ENCODE assay signal across 15 cellular contexts in the genomic region with DNA sequence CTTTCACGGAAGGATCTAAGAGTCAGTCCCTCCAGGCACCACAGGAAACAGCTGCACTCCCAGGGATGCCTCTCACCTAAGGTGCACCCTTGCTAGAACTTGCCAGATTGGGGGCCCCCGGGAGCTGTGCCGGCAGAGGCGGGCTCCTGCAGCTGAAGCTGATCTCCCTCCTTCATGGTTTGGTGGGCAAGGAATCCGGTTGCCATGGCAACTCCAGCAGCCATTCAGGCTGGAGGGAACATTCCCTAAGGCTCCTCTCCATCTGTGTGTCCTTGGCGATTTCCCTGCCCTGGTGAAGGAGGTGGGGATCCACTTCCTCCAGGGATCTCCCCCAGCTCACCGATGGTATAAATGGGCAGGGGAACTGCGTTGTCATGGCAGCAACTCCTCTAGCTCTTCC. TPM values are rescaled to one million over a fixed set of nuclear protein-coding genes. Genes with fewer than 3 reads are reported as not detected.
A peak's percentile ranks its signal among the peaks of the same experiment; 100 is the strongest.
DNase-seq lines count a peak whose midpoint lies in the region; TF ChIP-seq lines count a peak whose summit lies in the region.
"Had no signal": no experiment of that assay in that cellular context is flagged by ENCODE, and none has a peak within 500 bp of the region (broad histone marks: within the 10 kb centered on the region; RNA-seq: fewer than 3 reads in every experiment).

No MANE protein-coding gene starts in this region.

- no peak overlapping the region for H3K14ac ChIP-seq in trophoblast cell (ENCODE audit: low read length)

- H3K9me3 ChIP-seq in BLaER1, result peaks cover 5% of the 10 kb centered on the region
- no peaks in the 10 kb centered on the region for H3K9me3 ChIP-seq in trophoblast cell (ENCODE audit: insufficient read depth, low read depth, low read length)
- H3K9me3 ChIP-seq: esophagus squamous epithelium had no signal

- no CpG with 5 or more reads among the region's 8 CpGs for WGBS in trophoblast cell (ENCODE audit: extremely low coverage, insufficient coverage, insufficient read length)

- H2AK5ac ChIP-seq in trophoblast cell (ENCODE audit: low read length), result no peak overlapping the region

- H3K36me3 ChIP-seq in BLaER1, result no peaks in the 10 kb centered on the region
- no peaks in the 10 kb centered on the region for H3K36me3 ChIP-seq in kidney epithelial cell (ENCODE audit: control insufficient read depth, insufficient read depth, low read length)
- H3K36me3 ChIP-seq in trophoblast cell (ENCODE audit: control insufficient read depth in 1 of 2, insufficient read depth in 2 of 2, low read length in 2 of 2), result no peaks in the 10 kb centered on the region
- H3K36me3 ChIP-seq: esophagus squamous epithelium had no signal

- H3K9ac ChIP-seq in BLaER1, result no peak overlapping the region
- H3K9ac ChIP-seq in trophoblast cell (ENCODE audit: low read length), result no peak overlapping the region
- H3K9ac ChIP-seq: KMS-11 had no signal

- TF ChIP-seq CTCF in kidney epithelial cell (IDR thresholded peaks at IDR 0.05; ENCODE audit: insufficient read depth, low read length, poor library complexity, severe bottlenecking), result no peak
- no peak for TF ChIP-seq CTCF in foreskin fibroblast (IDR thresholded peaks at IDR 0.05; ENCODE audit: low read depth, low read length)

- no peak overlapping the region for H3K18ac ChIP-seq in trophoblast cell (ENCODE audit: low read length)

- H2BK120ac ChIP-seq in trophoblast cell (ENCODE audit: insufficient read depth, low read length, poor library complexity), result no peak overlapping the region

- H3K27ac ChIP-seq in BLaER1 (no peak overlapping the region), trophoblast cell (ENCODE audit: low read depth, low read length) (no peak overlapping the region)
- H3K27ac ChIP-seq: esophagus squamous epithelium, KMS-11, RWPE1 had no signal

- H3K4me1 ChIP-seq in BLaER1 (peaks cover 26% of the 10 kb centered on the region), trophoblast cell (ENCODE audit: control insufficient read depth in 1 of 2, insufficient read depth in 2 of 2, low read length in 2 of 2) (no peaks in the 10 kb centered on the region)
- H3K4me1 ChIP-seq: esophagus squamous epithelium had no signal

- H2BK12ac ChIP-seq in trophoblast cell (ENCODE audit: low read length), result no peak overlapping the region

- DNase-seq in NCI-H146 (lab: John Stamatoyannopoulos, UW) (peak; percentile 61), amygdala (lab: John Stamatoyannopoulos, UW) (peak in 32 of 56 donors; percentile 3 to 64 (median 20)), kidney epithelial cell (ENCODE audit: low read depth) (peak; percentile 4), trophoblast cell (no peak), SW480 (ENCODE audit: low spot score) (no peak), foreskin fibroblast (no peak), cortex of kidney (lab: John Stamatoyannopoulos, UW) (no peak)
- DNase-seq: activated CD4-positive, CD25-positive, alpha-beta regulatory T cell; esophagus squamous epithelium; naive B cell; NCI-H1436; T-helper 1 cell had no signal

- H3K79me1 ChIP-seq in trophoblast cell (ENCODE audit: low read length), result no peaks in the 10 kb centered on the region

- H3K4me3 ChIP-seq in BLaER1, result no peak overlapping the region
- no peak overlapping the region for H3K4me3 ChIP-seq in kidney epithelial cell (ENCODE audit: low read depth, low read length)
- H3K4me3 ChIP-seq in trophoblast cell (ENCODE audit: low read depth, low read length), result no peak overlapping the region
- no peak overlapping the region for H3K4me3 ChIP-seq in foreskin fibroblast (ENCODE audit: low read depth in 1 of 2, low read length in 2 of 2)
- H3K4me3 ChIP-seq: esophagus squamous epithelium had no signal

- H3K79me2 ChIP-seq in trophoblast cell (ENCODE audit: control insufficient read depth, insufficient read depth, low read length, poor library complexity), result no peaks in the 10 kb centered on the region

- H4K20me1 ChIP-seq in BLaER1, result no peaks in the 10 kb centered on the region

- H3K4me2 ChIP-seq in BLaER1 (peak overlapping the region; percentile 52), trophoblast cell (ENCODE audit: low read length) (no peak overlapping the region)
- H3K4me2 ChIP-seq: KMS-11 had no signal

- no peak overlapping the region for H4K91ac ChIP-seq in trophoblast cell (ENCODE audit: low read depth, low read length)

- no peak overlapping the region for H3K23ac ChIP-seq in trophoblast cell (ENCODE audit: low read length)

- no peak overlapping the region for H3K4ac ChIP-seq in trophoblast cell (ENCODE audit: low read depth, low read length)

- H2BK5ac ChIP-seq in trophoblast cell (ENCODE audit: low read depth, low read length, poor library complexity), result no peak overlapping the region

- H4K8ac ChIP-seq in trophoblast cell (ENCODE audit: low read depth, low read length), result no peak overlapping the region

- H4K12ac ChIP-seq in trophoblast cell (ENCODE audit: low read depth, low read length), result no peak overlapping the region

- no peak overlapping the region for H2AFZ ChIP-seq in trophoblast cell (ENCODE audit: insufficient read depth, low read length, poor library complexity)

- H3K27me3 ChIP-seq in BLaER1, result no peaks in the 10 kb centered on the region
- no peaks in the 10 kb centered on the region for H3K27me3 ChIP-seq in kidney epithelial cell (ENCODE audit: control insufficient read depth, insufficient read depth, low read length)
- no peaks in the 10 kb centered on the region for H3K27me3 ChIP-seq in trophoblast cell (ENCODE audit: insufficient read depth, low read length)

RNA-seq across cellular contexts. Expression of gene GPR158, which starts 49.6 kb away (rescaled TPM):
- not detected in 2 replicates for total RNA-seq in kidney epithelial cell
- 0.08 and 0.10 TPM in 2 replicates for polyA plus RNA-seq in trophoblast cell (2013)
- total RNA-seq: esophagus squamous epithelium had no signal

Comparison
In these comparisons a context has a peak if more than half of its experiments do, and no peak if none do; other contexts are left out.
1. DNase-seq: peak in NCI-H146 (single experiment), amygdala (32 of 56) and kidney epithelial cell (single experiment); none in trophoblast cell (0 of 2), SW480 (single experiment), foreskin fibroblast (0 of 2) and cortex of kidney (single experiment).